ENCODE assay signal across 9 cellular contexts in the genomic region with DNA sequence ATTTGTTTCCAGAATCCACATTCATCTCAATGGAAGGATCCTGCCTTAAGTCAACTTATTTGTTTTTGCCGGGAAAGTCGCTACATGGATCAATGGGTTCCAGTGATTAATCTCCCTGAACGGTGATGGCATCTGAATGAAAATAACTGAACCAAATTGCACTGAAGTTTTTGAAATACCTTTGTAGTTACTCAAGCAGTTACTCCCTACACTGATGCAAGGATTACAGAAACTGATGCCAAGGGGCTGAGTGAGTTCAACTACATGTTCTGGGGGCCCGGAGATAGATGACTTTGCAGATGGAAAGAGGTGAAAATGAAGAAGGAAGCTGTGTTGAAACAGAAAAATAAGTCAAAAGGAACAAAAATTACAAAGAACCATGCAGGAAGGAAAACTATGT. TPM values are rescaled to one million over a fixed set of nuclear protein-coding genes. Genes with fewer than 3 reads are reported as not detected.
DNase-seq lines count a peak whose midpoint lies in the region; ATAC-seq, FAIRE-seq and TF ChIP-seq lines count a peak whose summit lies in the region.
"Had no signal": no experiment of that assay in that cellular context is flagged by ENCODE, and none has a peak within 500 bp of the region (broad histone marks: within the 10 kb centered on the region; RNA-seq: fewer than 3 reads in every experiment).

No MANE protein-coding gene starts in this region.

- H3K27me3 Mint-ChIP-seq in CD14-positive monocyte (ENCODE audit: low read depth in 3 of 3), result peaks cover 1 to 2% (median 1%) of the 10 kb centered on the region in 3 donors
- H3K27me3 Mint-ChIP-seq in activated naive CD8-positive, alpha-beta T cell treated with anti-CD3 and anti-CD28 coated beads, Interleukin-2, amount 10 ng/mL, durations not matched to agents 7 days and 5 days, result no peaks in the 10 kb centered on the region

- no peaks in the 10 kb centered on the region for H3K9me3 ChIP-seq in HUES6 (ENCODE audit: control insufficient read depth, insufficient read depth, low read depth, low read length)
- no peaks in the 10 kb centered on the region for H3K9me3 ChIP-seq in lower lobe of right lung

- H3K9ac ChIP-seq in HUES6 (ENCODE audit: low read length), result peak overlapping the region; percentile 8

- no peak for FAIRE-seq in GM19239 (lab: Jason Lieb, UNC)

- H3K27ac ChIP-seq in HUES6 (ENCODE audit: low read depth, low read length), result no peak overlapping the region
- peak overlapping the region; percentile 94 for H3K27ac ChIP-seq in lower lobe of right lung
- H3K27ac ChIP-seq in substantia nigra (ENCODE audit: low read depth, low read length, poor library complexity, severe bottlenecking), result no peak overlapping the region

- no peak overlapping the region for H3K4me3 Mint-ChIP-seq in CD14-positive monocyte
- peak overlapping the region; percentile 13 for H3K4me3 Mint-ChIP-seq in activated naive CD8-positive, alpha-beta T cell treated with anti-CD3 and anti-CD28 coated beads, Interleukin-2, amount 10 ng/mL, durations not matched to agents 7 days and 5 days

- H3K4me1 Mint-ChIP-seq in CD14-positive monocyte, result peaks cover 50% of the 10 kb centered on the region
- peaks cover 27% of the 10 kb centered on the region for H3K4me1 Mint-ChIP-seq in activated naive CD8-positive, alpha-beta T cell treated with anti-CD3 and anti-CD28 coated beads, Interleukin-2, amount 10 ng/mL, durations not matched to agents 7 days and 5 days

- TF ChIP-seq CTCF in CD14-positive monocyte (IDR thresholded peaks at IDR 0.05), result no peak
- TF ChIP-seq CTCF in lower lobe of right lung (IDR thresholded peaks at IDR 0.05), result no peak

- no peaks in the 10 kb centered on the region for H3K27me3 ChIP-seq in HUES6 (ENCODE audit: control insufficient read depth, insufficient read depth, low read length)
- H3K27me3 ChIP-seq in lower lobe of right lung (ENCODE audit: low read depth), result no peaks in the 10 kb centered on the region

- peaks cover 0 to 2% (median 0%) of the 10 kb centered on the region in 7 donors for H3K9me3 Mint-ChIP-seq in CD14-positive monocyte
- H3K9me3 Mint-ChIP-seq in activated naive CD8-positive, alpha-beta T cell treated with anti-CD3 and anti-CD28 coated beads, Interleukin-2, amount 10 ng/mL, durations not matched to agents 7 days and 5 days, result no peaks in the 10 kb centered on the region

- no peak for DNase-seq in CD14-positive monocyte (ENCODE audit: low spot score)
- DNase-seq in activated naive CD8-positive, alpha-beta T cell treated with anti-CD3 and anti-CD28 coated beads, Interleukin-2, amount 10 ng/mL, durations not matched to agents 7 days and 5 days, result no peak
- DNase-seq in lower lobe of right lung, result no peak
- DNase-seq in GM19239 (ENCODE audit: insufficient read length, low spot score), result no peak
- DNase-seq in substantia nigra (lab: John Stamatoyannopoulos, UW), result no peak

- H3K36me3 Mint-ChIP-seq in CD14-positive monocyte, result peaks cover 6 to 15% of the 10 kb centered on the region in 2 donors
- peaks cover 11% of the 10 kb centered on the region for H3K36me3 Mint-ChIP-seq in activated naive CD8-positive, alpha-beta T cell treated with anti-CD3 and anti-CD28 coated beads, Interleukin-2, amount 10 ng/mL, durations not matched to agents 7 days and 5 days

- peak overlapping the region; percentile 16 to 86 (median 42) for H3K27ac Mint-ChIP-seq in CD14-positive monocyte
- no peak overlapping the region for H3K27ac Mint-ChIP-seq in activated naive CD8-positive, alpha-beta T cell treated with anti-CD3 and anti-CD28 coated beads, Interleukin-2, amount 10 ng/mL, durations not matched to agents 7 days and 5 days

- peaks cover 27% of the 10 kb centered on the region for H3K36me3 ChIP-seq in HUES6 (ENCODE audit: control insufficient read depth, insufficient read depth, low read length)
- peaks cover 26% of the 10 kb centered on the region for H3K36me3 ChIP-seq in lower lobe of right lung

- ATAC-seq in activated naive CD8-positive, alpha-beta T cell treated with anti-CD3 and anti-CD28 coated beads, Interleukin-2, amount 10 ng/mL, durations not matched to agents 7 days and 5 days (ENCODE audit: low read depth), result no peak
- ATAC-seq in lower lobe of right lung (no peak), esophagus mucosa (no peak), GM18502 (IDR thresholded peaks at IDR 0.05; ENCODE audit: poor library complexity, unreplicated experiment) (no peak)
- ATAC-seq: Right ventricle myocardium inferior had no signal

- H3K4me1 ChIP-seq in HUES6 (ENCODE audit: control insufficient read depth, insufficient read depth, low read length), result peaks cover 27% of the 10 kb centered on the region
- peaks cover 16% of the 10 kb centered on the region for H3K4me1 ChIP-seq in lower lobe of right lung

- H3K4me3 ChIP-seq in HUES6 (ENCODE audit: low read depth, low read length), result peak overlapping the region; percentile 98; the same call in 1 of the 2 replicates
- H3K4me3 ChIP-seq in lower lobe of right lung, result peak overlapping the region; percentile 93

- POLR2A ChIA-PET in activated naive CD8-positive, alpha-beta T cell treated with anti-CD3 and anti-CD28 coated beads, Interleukin-2, amount 10 ng/mL, durations not matched to agents 7 days and 5 days (lab: Charles Lee), result interaction anchor here (4.7 kb wide), 1 partner anchor 13 kb away, joined by 96 read pairs; no protein-coding TSS in a partner anchor

- intact Hi-C loops in CD14-positive monocyte (cut with micrococcal nuclease) (loop anchor here (5.0 to 10.0 kb wide), 4 partner anchors 35 to 1355 kb away; a partner anchor contains a TSS), lower lobe of right lung (cut with DNase I) (no loop called here)

RNA-seq across cellular contexts. Expression of a gene that starts 2.6 kb away (rescaled TPM):
- polyA plus RNA-seq in CD14-positive monocyte, result 1 to 10 TPM; 7.5 to 9.6 TPM
- 10 to 100 TPM; 24.4 to 26.2 TPM for total RNA-seq in activated naive CD8-positive, alpha-beta T cell treated with anti-CD3 and anti-CD28 coated beads, Interleukin-2, amount 10 ng/mL, durations not matched to agents 7 days and 5 days
- total RNA-seq in lower lobe of right lung, result 13.6 TPM
- 34.5 TPM for total RNA-seq in esophagus mucosa
